ENCODE assay signal across 9 cellular contexts in genomic region chr13:101289764-101290163, GRCh38.
DNase-seq lines count a peak whose midpoint lies in the region; ATAC-seq and TF ChIP-seq lines count a peak whose summit lies in the region.
"Had no signal": no experiment of that assay in that cellular context is flagged by ENCODE, and none has a peak within 500 bp of the region (broad histone marks: within the 10 kb centered on the region; RNA-seq: fewer than 3 reads in every experiment).

No MANE protein-coding gene starts in this region.

- H3K9me3 Mint-ChIP-seq in stimulated activated effector memory CD8-positive, alpha-beta T cell treated with anti-CD3 and anti-CD28 coated beads, Interleukin-12 subunit alpha, Interleukin-12 subunit beta, amount 100 ng/mL, for 72 hours: no peaks in the 10 kb centered on the region
- H3K9me3 Mint-ChIP-seq in stimulated activated naive B cell treated with anti-CD40 and anti-IgM and Interleukin-4, amounts not matched to agents 10 μg/mL and 1 μg/mL and 100 μg/mL, for 72 hours: peaks cover 0 to 6% of the 10 kb centered on the region in 2 donors

- ATAC-seq in stimulated activated effector memory CD8-positive, alpha-beta T cell treated with anti-CD3 and anti-CD28 coated beads, Interleukin-12 subunit alpha, Interleukin-12 subunit beta, amount 100 ng/mL, for 72 hours: peak; percentile 54
- no peak for ATAC-seq in stimulated activated naive B cell treated with anti-CD40 and anti-IgM and Interleukin-4, amounts not matched to agents 10 μg/mL and 1 μg/mL and 100 μg/mL, for 72 hours (replicated peaks)
- ATAC-seq in left cardiac atrium: no peak

- H3K27ac Mint-ChIP-seq in stimulated activated effector memory CD8-positive, alpha-beta T cell treated with anti-CD3 and anti-CD28 coated beads, Interleukin-12 subunit alpha, Interleukin-12 subunit beta, amount 100 ng/mL, for 72 hours: no peak overlapping the region
- no peak overlapping the region for H3K27ac Mint-ChIP-seq in stimulated activated naive B cell treated with anti-CD40 and anti-IgM and Interleukin-4, amounts not matched to agents 10 μg/mL and 1 μg/mL and 100 μg/mL, for 72 hours

- H3K36me3 ChIP-seq in cardiac muscle cell (no peaks in the 10 kb centered on the region), fibroblast of lung (ENCODE audit: control insufficient read depth, insufficient read depth, low read length) (no peaks in the 10 kb centered on the region)
- H3K36me3 ChIP-seq: BLaER1 had no signal

- H3K27ac ChIP-seq in cardiac muscle cell (no peak overlapping the region), fibroblast of lung (ENCODE audit: insufficient read depth, low read length) (no peak overlapping the region)
- H3K27ac ChIP-seq: BLaER1 had no signal

- no peaks in the 10 kb centered on the region for H3K79me2 ChIP-seq in fibroblast of lung (ENCODE audit: control insufficient read depth, insufficient read depth, low read length)

- H3K36me3 Mint-ChIP-seq in stimulated activated effector memory CD8-positive, alpha-beta T cell treated with anti-CD3 and anti-CD28 coated beads, Interleukin-12 subunit alpha, Interleukin-12 subunit beta, amount 100 ng/mL, for 72 hours: no peaks in the 10 kb centered on the region
- H3K36me3 Mint-ChIP-seq in stimulated activated naive B cell treated with anti-CD40 and anti-IgM and Interleukin-4, amounts not matched to agents 10 μg/mL and 1 μg/mL and 100 μg/mL, for 72 hours: no peaks in the 10 kb centered on the region

- H3K9ac ChIP-seq in fibroblast of lung (ENCODE audit: insufficient read depth, low read length): no peak overlapping the region
- H3K9ac ChIP-seq: BLaER1 had no signal

- H3K4me3 ChIP-seq in cardiac muscle cell (no peak overlapping the region), fibroblast of lung (replicated peaks in 1 of 4; ENCODE audit: control extremely low read depth in 1 of 4, insufficient read depth in 1 of 4, low read depth in 3 of 4, low read length in 4 of 4) (no peak overlapping the region)
- H3K4me3 ChIP-seq: BLaER1 had no signal

- no peak overlapping the region for H3K4me2 ChIP-seq in fibroblast of lung (ENCODE audit: extremely low read depth, insufficient read depth, low read length)
- H3K4me2 ChIP-seq: BLaER1 had no signal

- TF ChIP-seq CTCF in cardiac muscle cell (IDR thresholded peaks at IDR 0.05; ENCODE audit: low read depth, low read length): no peak
- TF ChIP-seq CTCF in fibroblast of lung (conservative IDR thresholded peaks at IDR 0.05 in 1 of 2, IDR thresholded peaks at IDR 0.05 in 1 of 2; ENCODE audit: low read depth in 1 of 2, low read length in 2 of 2): no peak

- H3K4me1 ChIP-seq in cardiac muscle cell (ENCODE audit: low read depth) (no peaks in the 10 kb centered on the region), fibroblast of lung (ENCODE audit: control insufficient read depth, extremely low read depth, insufficient read depth, low read length) (no peaks in the 10 kb centered on the region)
- H3K4me1 ChIP-seq: BLaER1 had no signal

- intact Hi-C loops in cardiac septum (cut with DNase I): no loop called here
- intact Hi-C loops in left cardiac atrium (cut with DNase I): no loop called here

- DNase-seq in cardiac muscle cell (ENCODE audit: low read depth in 1 of 2, low spot score in 1 of 2) (peak; percentile 26 to 73), cardiac septum (ENCODE audit: low spot score) (no peak), NCI-H748 (lab: John Stamatoyannopoulos, UW; ENCODE audit: unreplicated experiment) (peak; percentile 98), fibroblast of lung (ENCODE audit: low read depth in 2 of 2) (peak; percentile 59 to 80), MV-4-11 (lab: John Stamatoyannopoulos, UW) (no peak), left cardiac atrium (no peak)
- DNase-seq in stimulated activated effector memory CD8-positive, alpha-beta T cell treated with anti-CD3 and anti-CD28 coated beads, Interleukin-12 subunit alpha, Interleukin-12 subunit beta, amount 100 ng/mL, for 72 hours (ENCODE audit: low spot score in 2 of 2): no peak
- no peak for DNase-seq in stimulated activated naive B cell treated with anti-CD40 and anti-IgM and Interleukin-4, amounts not matched to agents 10 μg/mL and 1 μg/mL and 100 μg/mL, for 72 hours

- no peaks in the 10 kb centered on the region for H4K20me1 ChIP-seq in fibroblast of lung (ENCODE audit: control insufficient read depth, extremely low read depth, insufficient read depth, low read length)
- H4K20me1 ChIP-seq: BLaER1 had no signal

- H3K9me3 ChIP-seq in cardiac muscle cell (ENCODE audit: low read depth) (no peaks in the 10 kb centered on the region), fibroblast of lung (ENCODE audit: control insufficient read depth, insufficient read depth, low read depth, low read length) (no peaks in the 10 kb centered on the region)

- peaks cover 8% of the 10 kb centered on the region for H3K4me1 Mint-ChIP-seq in stimulated activated effector memory CD8-positive, alpha-beta T cell treated with anti-CD3 and anti-CD28 coated beads, Interleukin-12 subunit alpha, Interleukin-12 subunit beta, amount 100 ng/mL, for 72 hours
- H3K4me1 Mint-ChIP-seq in stimulated activated naive B cell treated with anti-CD40 and anti-IgM and Interleukin-4, amounts not matched to agents 10 μg/mL and 1 μg/mL and 100 μg/mL, for 72 hours: no peaks in the 10 kb centered on the region

- H3K4me3 Mint-ChIP-seq in stimulated activated effector memory CD8-positive, alpha-beta T cell treated with anti-CD3 and anti-CD28 coated beads, Interleukin-12 subunit alpha, Interleukin-12 subunit beta, amount 100 ng/mL, for 72 hours: no peak overlapping the region
- no peak overlapping the region for H3K4me3 Mint-ChIP-seq in stimulated activated naive B cell treated with anti-CD40 and anti-IgM and Interleukin-4, amounts not matched to agents 10 μg/mL and 1 μg/mL and 100 μg/mL, for 72 hours

- H2AFZ ChIP-seq in fibroblast of lung (ENCODE audit: low read length): no peak overlapping the region

- no peaks in the 10 kb centered on the region for H3K27me3 ChIP-seq in cardiac muscle cell
- no peaks in the 10 kb centered on the region for H3K27me3 ChIP-seq in fibroblast of lung (ENCODE audit: control insufficient read depth, insufficient read depth, low read length)
- H3K27me3 ChIP-seq: BLaER1 had no signal

- no peaks in the 10 kb centered on the region for H3K27me3 Mint-ChIP-seq in stimulated activated naive B cell treated with anti-CD40 and anti-IgM and Interleukin-4, amounts not matched to agents 10 μg/mL and 1 μg/mL and 100 μg/mL, for 72 hours

Comparison
In these comparisons a context has a peak if more than half of its experiments do, and no peak if none do; other contexts are left out.
1. DNase-seq: peak in cardiac muscle cell (2 of 2), NCI-H748 (single experiment) and fibroblast of lung (2 of 2); none in cardiac septum (single experiment), stimulated activated effector memory CD8-positive, alpha-beta T cell treated with anti-CD3 and anti-CD28 coated beads, Interleukin-12 subunit alpha, Interleukin-12 subunit beta, amount 100 ng/mL, for 72 hours (0 of 2), MV-4-11 (single experiment), stimulated activated naive B cell treated with anti-CD40 and anti-IgM and Interleukin-4, amounts not matched to agents 10 μg/mL and 1 μg/mL and 100 μg/mL, for 72 hours (single experiment) and left cardiac atrium (single experiment).